27 cellular contexts compared by ENCODE assay signal in genomic region chr7:66423729-66424128, GRCh38.
"Had no signal": no experiment of that assay in that cellular context is flagged by ENCODE, and none has a peak within 500 bp of the region (broad histone marks: within the 10 kb centered on the region; RNA-seq: fewer than 3 reads in every experiment).

No MANE protein-coding gene starts in this region.

- H3K4me3 ChIP-seq: dorsolateral prefrontal cortex, gastrocnemius medialis, left lung, mucosa of descending colon, right lobe of liver, smooth muscle cell, suprapubic skin, transverse colon, upper lobe of right lung, uterus had no signal

- H2AFZ ChIP-seq: parathyroid adenoma had no signal

- H3K4me2 ChIP-seq: smooth muscle cell had no signal

- H3K9me3 ChIP-seq: gastrocnemius medialis, left lung, mucosa of descending colon, right lobe of liver, suprapubic skin, transverse colon, upper lobe of right lung, uterus had no signal

- FAIRE-seq: islet of Langerhans had no signal

- ATAC-seq: esophagus mucosa; gastrocnemius medialis; left cardiac atrium; left lung; mucosa of descending colon; natural killer cell treated with Interleukin-12 subunit alpha and Interleukin-12 subunit beta and Interleukin-15 and Interleukin-18, amount 100 ng/mL, for 72 hours; right lobe of liver; stimulated activated naive CD8-positive, alpha-beta T cell treated with anti-CD3 and anti-CD28 coated beads, Interleukin-15, amount 100 ng/mL, for 72 hours; upper lobe of right lung had no signal

- DNase-seq: dorsolateral prefrontal cortex; effector CD4-positive, alpha-beta T cell; foreskin fibroblast; gastrocnemius medialis; head of caudate nucleus; left cardiac atrium; left lung; mesenchymal stem cell; mucosa of descending colon; naive B cell; right lobe of liver; stimulated activated CD4-positive, alpha-beta T cell treated with anti-CD3 and anti-CD28 coated beads, Interleukin-12 subunit alpha, Interleukin-12 subunit beta, amount 100 ng/mL, for 4 hours; stimulated activated CD4-positive, alpha-beta T cell treated with anti-CD3 and anti-CD28 coated beads, Interleukin-1b, Interleukin-23, amount 100 ng/mL, for 48 hours; stimulated activated CD4-positive, alpha-beta T cell treated with anti-CD3 and anti-CD28 coated beads, Interleukin-4, amount 100 ng/mL, for 1 hour; stimulated activated CD8-positive, alpha-beta memory T cell treated with anti-CD3 and anti-CD28 coated beads, Interleukin-4, amount 100 ng/mL, for 48 hours; stimulated activated naive CD4-positive, alpha-beta T cell; stimulated activated naive CD8-positive, alpha-beta T cell treated with anti-CD3 and anti-CD28 coated beads, Interleukin-15, amount 100 ng/mL, for 72 hours; transverse colon; upper lobe of right lung; uterus had no signal

- H3K4me1 ChIP-seq: gastrocnemius medialis, left lung, parathyroid adenoma, right lobe of liver, suprapubic skin, upper lobe of right lung, uterus had no signal

- H3K9ac ChIP-seq: parathyroid adenoma had no signal

- H3K27me3 ChIP-seq: dorsolateral prefrontal cortex, gastrocnemius medialis, left lung, right lobe of liver, suprapubic skin, transverse colon, upper lobe of right lung, uterus had no signal

- H3K27ac ChIP-seq: dorsolateral prefrontal cortex, epithelial cell of prostate, gastrocnemius medialis, left lung, parathyroid adenoma, right lobe of liver, suprapubic skin, transverse colon, upper lobe of right lung, uterus had no signal

- H3K36me3 ChIP-seq: gastrocnemius medialis, left lung, right lobe of liver, suprapubic skin, transverse colon, upper lobe of right lung, uterus had no signal

- H3K79me2 ChIP-seq: parathyroid adenoma had no signal
